ENCODE assay signal across 2 cellular contexts in genomic region chr12:112283541-112283940, GRCh38.
TF ChIP-seq lines count a peak whose summit lies in the region.

No MANE protein-coding gene starts in this region.

TF ChIP-seq in IMR-90, 13 proteins besides CTCF, POLR2A, EP300 and RAD21:
- TF ChIP-seq RFX5 (IDR thresholded peaks at IDR 0.05; ENCODE audit: low read depth, low read length) (no peak), CHD1 (IDR thresholded peaks at IDR 0.05; ENCODE audit: low read depth, low read length) (no peak), RCOR1 (IDR thresholded peaks at IDR 0.05; ENCODE audit: insufficient replicate concordance, low read length) (no peak), NFE2L2 (IDR thresholded peaks at IDR 0.05; ENCODE audit: low read depth, low read length) (no peak), CEBPB (IDR thresholded peaks at IDR 0.05; ENCODE audit: low read depth, low read length) (no peak), MXI1 (IDR thresholded peaks at IDR 0.05; ENCODE audit: borderline replicate concordance, low read depth, low read length) (no peak), SMC3 (IDR thresholded peaks at IDR 0.05; ENCODE audit: low read depth, low read length) (no peak), BHLHE40 (IDR thresholded peaks at IDR 0.05; ENCODE audit: low read depth, low read length) (no peak), USF2 (IDR thresholded peaks at IDR 0.05; ENCODE audit: low read depth, low read length) (no peak), FOS (IDR thresholded peaks at IDR 0.05; ENCODE audit: low read depth, low read length) (no peak)

TF ChIP-seq in SK-N-SH, 30 proteins besides CTCF, POLR2A, EP300 and RAD21:
- TF ChIP-seq EZH2phosphoT487 (IDR thresholded peaks at IDR 0.05; ENCODE audit: borderline replicate concordance, low read depth): no peak
- TF ChIP-seq USF2 (IDR thresholded peaks at IDR 0.05; ENCODE audit: borderline replicate concordance, low read depth, low read length): no peak
- TF ChIP-seq NFIC (IDR thresholded peaks at IDR 0.05; ENCODE audit: borderline replicate concordance): no peak
- no peak for TF ChIP-seq RCOR1 (IDR thresholded peaks at IDR 0.05; ENCODE audit: low read length)
- TF ChIP-seq MAX (IDR thresholded peaks at IDR 0.05; ENCODE audit: low read depth): no peak
- no peak for TF ChIP-seq TEAD4 (IDR thresholded peaks at IDR 0.05; ENCODE audit: borderline replicate concordance, insufficient read depth)
- no peak for TF ChIP-seq NRF1 (IDR thresholded peaks at IDR 0.05; ENCODE audit: low read depth, low read length)
- TF ChIP-seq GABPA (IDR thresholded peaks at IDR 0.05; ENCODE audit: low read depth): no peak
- TF ChIP-seq GATA2 (CRISPR knock-in tag; IDR thresholded peaks at IDR 0.05): no peak
- TF ChIP-seq RFX5 (IDR thresholded peaks at IDR 0.05; ENCODE audit: low read length): no peak
- no peak for TF ChIP-seq IRF3 (IDR thresholded peaks at IDR 0.05; ENCODE audit: low read depth, low read length)
- TF ChIP-seq ELF1 (IDR thresholded peaks at IDR 0.05): no peak
- no peak for TF ChIP-seq SIN3A (IDR thresholded peaks at IDR 0.05; ENCODE audit: borderline replicate concordance, low read depth, low read length)
